In genomic region chr12:95549392-95550084, GRCh38 we compare ENCODE assay signal across 1 cellular context.
TF ChIP-seq lines count a peak whose summit lies in the region.

No MANE protein-coding gene starts in this region.

TF ChIP-seq in GM23338, 12 proteins besides CTCF, POLR2A, EP300 and RAD21 (continued from another document):
- TF ChIP-seq ETS1 (IDR thresholded peaks at IDR 0.05) = peak; percentile 57; the same call in 1 of the 2 replicates
- no peak for TF ChIP-seq JUNB (IDR thresholded peaks at IDR 0.05; ENCODE audit: unreplicated experiment)
- TF ChIP-seq STAT1 (IDR thresholded peaks at IDR 0.05; ENCODE audit: unreplicated experiment) = no peak
- TF ChIP-seq, protein P1, sequence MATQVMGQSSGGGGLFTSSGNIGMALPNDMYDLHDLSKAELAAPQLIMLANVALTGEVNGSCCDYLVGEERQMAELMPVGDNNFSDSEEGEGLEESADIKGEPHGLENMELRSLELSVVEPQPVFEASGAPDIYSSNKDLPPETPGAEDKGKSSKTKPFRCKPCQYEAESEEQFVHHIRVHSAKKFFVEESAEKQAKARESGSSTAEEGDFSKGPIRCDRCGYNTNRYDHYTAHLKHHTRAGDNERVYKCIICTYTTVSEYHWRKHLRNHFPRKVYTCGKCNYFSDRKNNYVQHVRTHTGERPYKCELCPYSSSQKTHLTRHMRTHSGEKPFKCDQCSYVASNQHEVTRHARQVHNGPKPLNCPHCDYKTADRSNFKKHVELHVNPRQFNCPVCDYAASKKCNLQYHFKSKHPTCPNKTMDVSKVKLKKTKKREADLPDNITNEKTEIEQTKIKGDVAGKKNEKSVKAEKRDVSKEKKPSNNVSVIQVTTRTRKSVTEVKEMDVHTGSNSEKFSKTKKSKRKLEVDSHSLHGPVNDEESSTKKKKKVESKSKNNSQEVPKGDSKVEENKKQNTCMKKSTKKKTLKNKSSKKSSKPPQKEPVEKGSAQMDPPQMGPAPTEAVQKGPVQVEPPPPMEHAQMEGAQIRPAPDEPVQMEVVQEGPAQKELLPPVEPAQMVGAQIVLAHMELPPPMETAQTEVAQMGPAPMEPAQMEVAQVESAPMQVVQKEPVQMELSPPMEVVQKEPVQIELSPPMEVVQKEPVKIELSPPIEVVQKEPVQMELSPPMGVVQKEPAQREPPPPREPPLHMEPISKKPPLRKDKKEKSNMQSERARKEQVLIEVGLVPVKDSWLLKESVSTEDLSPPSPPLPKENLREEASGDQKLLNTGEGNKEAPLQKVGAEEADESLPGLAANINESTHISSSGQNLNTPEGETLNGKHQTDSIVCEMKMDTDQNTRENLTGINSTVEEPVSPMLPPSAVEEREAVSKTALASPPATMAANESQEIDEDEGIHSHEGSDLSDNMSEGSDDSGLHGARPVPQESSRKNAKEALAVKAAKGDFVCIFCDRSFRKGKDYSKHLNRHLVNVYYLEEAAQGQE (IDR thresholded peaks at IDR 0.05; ENCODE audit: unreplicated experiment) = no peak
- TF ChIP-seq EZH2 (IDR thresholded peaks at IDR 0.05; ENCODE audit: low read depth, unreplicated experiment) = no peak
- TF ChIP-seq ZNF331 (CRISPR knock-in tag; IDR thresholded peaks at IDR 0.05; ENCODE audit: low read depth) = no peak
- TF ChIP-seq ZNF114 (CRISPR knock-in tag; IDR thresholded peaks at IDR 0.05) = no peak
- 0 out of 2 replicates have a peak, but pooled peaks have one; percentile 27 for TF ChIP-seq POLR2AphosphoS5 (IDR thresholded peaks at IDR 0.05; ENCODE audit: low read depth)
- peak; percentile 53 for TF ChIP-seq CREB1 (CRISPR knock-in tag; IDR thresholded peaks at IDR 0.05; ENCODE audit: low read depth)
